In genomic region chr6:99813565-99813964, GRCh38 we compare ENCODE assay signal across 8 cellular contexts.
"Had no signal": no experiment of that assay in that cellular context is flagged by ENCODE, and none has a peak within 500 bp of the region (broad histone marks: within the 10 kb centered on the region; RNA-seq: fewer than 3 reads in every experiment).

No MANE protein-coding gene starts in this region.

- ATAC-seq: GM12878 had no signal

- DNase-seq: GDM1, GF-D8 had no signal

- FAIRE-seq: G401.6, GM12878, GM12891, GM12892, GM18507, GM19239 had no signal

- H3K4me3 ChIP-seq: GM12878 had no signal
